Comparison of ENCODE assay signal across 16 cellular contexts in genomic region chr11:129691154-129691553, GRCh38.
DNase-seq lines count a peak whose midpoint lies in the region; ATAC-seq and TF ChIP-seq lines count a peak whose summit lies in the region.
"Had no signal": no experiment of that assay in that cellular context is flagged by ENCODE, and none has a peak within 500 bp of the region (broad histone marks: within the 10 kb centered on the region; RNA-seq: fewer than 3 reads in every experiment).

No MANE protein-coding gene starts in this region.

- H3K9ac ChIP-seq in SK-N-SH (no peak overlapping the region), trophoblast cell (ENCODE audit: low read length) (no peak overlapping the region)
- H3K9ac ChIP-seq: BLaER1 had no signal

- no peaks in the 10 kb centered on the region for H3K36me3 Mint-ChIP-seq in glutamatergic neuron (ENCODE audit: unreplicated experiment)
- H3K36me3 Mint-ChIP-seq in WTC11, result no peaks in the 10 kb centered on the region
- H3K36me3 Mint-ChIP-seq: CD8-positive, alpha-beta memory T cell had no signal

- H3K9me2 ChIP-seq in SK-N-SH, result no peaks in the 10 kb centered on the region

- TF ChIP-seq CTCF in SK-N-SH (IDR thresholded peaks at IDR 0.05), result no peak
- no peak for TF ChIP-seq CTCF in glutamatergic neuron (IDR thresholded peaks at IDR 0.05; ENCODE audit: partially characterized antibody, unreplicated experiment)
- no peak for TF ChIP-seq CTCF in WTC11 (IDR thresholded peaks at IDR 0.05)

- H3K27me3 ChIP-seq in SK-N-SH (ENCODE audit: insufficient read depth), result no peaks in the 10 kb centered on the region
- no peaks in the 10 kb centered on the region for H3K27me3 ChIP-seq in trophoblast cell (ENCODE audit: insufficient read depth, low read length)
- H3K27me3 ChIP-seq: BLaER1 had no signal

- H4K8ac ChIP-seq in trophoblast cell (ENCODE audit: low read depth, low read length), result no peak overlapping the region

- no peak overlapping the region for H2BK5ac ChIP-seq in trophoblast cell (ENCODE audit: low read depth, low read length, poor library complexity)

- H3F3A ChIP-seq in SK-N-SH (replicated peaks; ENCODE audit: insufficient read depth), result no peaks in the 10 kb centered on the region

- H3K9me3 Mint-ChIP-seq in glutamatergic neuron (ENCODE audit: unreplicated experiment) (peaks cover 2% of the 10 kb centered on the region), WTC11 (no peaks in the 10 kb centered on the region)
- H3K9me3 Mint-ChIP-seq: CD8-positive, alpha-beta memory T cell; HFFc6 had no signal

- no peak overlapping the region for H3K23ac ChIP-seq in trophoblast cell (ENCODE audit: low read length)

- H3K27ac ChIP-seq in SK-N-SH (ENCODE audit: low read depth in 2 of 2, low read length in 1 of 2), result no peak overlapping the region
- no peak overlapping the region for H3K27ac ChIP-seq in trophoblast cell (ENCODE audit: low read depth, low read length)
- H3K27ac ChIP-seq: BLaER1 had no signal

- H3K9me3 ChIP-seq in SK-N-SH (no peaks in the 10 kb centered on the region), trophoblast cell (ENCODE audit: insufficient read depth, low read depth, low read length) (no peaks in the 10 kb centered on the region)
- H3K9me3 ChIP-seq: BLaER1, Caco-2 had no signal

- WGBS in SK-N-SH (ENCODE audit: low lambda C conversion rate), result 64% methylated on average over 6 of the region's 10 CpGs
- no CpG with 5 or more reads among the region's 10 CpGs for WGBS in trophoblast cell (ENCODE audit: extremely low coverage, insufficient coverage, insufficient read length)

- H3K14ac ChIP-seq in trophoblast cell (ENCODE audit: low read length), result no peak overlapping the region

- CTCF ChIA-PET in SK-N-SH (lab: Yijun Ruan, JAX) (interaction anchor here (0.6 to 1.7 kb wide), 2 partner anchors 59 to 279 kb away, joined by 3 to 6 read pairs; no protein-coding TSS in a partner anchor), WTC11 (lab: Charles Lee) (interaction anchor here (0.8 kb wide), 1 partner anchor 315 kb away, joined by 3 read pairs; the partner anchor contains the start of gene BARX2)

- peaks cover 26% of the 10 kb centered on the region for H3K79me1 ChIP-seq in trophoblast cell (ENCODE audit: low read length)

- H2AFZ ChIP-seq in SK-N-SH (ENCODE audit: low read depth) (no peak overlapping the region), trophoblast cell (ENCODE audit: insufficient read depth, low read length, poor library complexity) (no peak overlapping the region)

- ATAC-seq in SK-N-SH treated with all-trans-retinoic acid at 6 μM for 48 hours, result no peak
- ATAC-seq in WTC11, result no peak

- H3K4me1 ChIP-seq in SK-N-SH (ENCODE audit: control insufficient read depth in 1 of 2, insufficient read depth in 2 of 2, low read depth in 1 of 2, low read length in 1 of 2) (peaks cover 0 to 4% of the 10 kb centered on the region in 2 experiments; a peak in 1 of 4 replicates), trophoblast cell (ENCODE audit: control insufficient read depth in 1 of 2, insufficient read depth in 2 of 2, low read length in 2 of 2) (peaks cover 19 to 21% of the 10 kb centered on the region in 2 experiments)
- H3K4me1 ChIP-seq: Caco-2 had no signal

- peaks cover 5% of the 10 kb centered on the region for H3K27me3 Mint-ChIP-seq in glutamatergic neuron (ENCODE audit: unreplicated experiment)
- peaks cover 12% of the 10 kb centered on the region for H3K27me3 Mint-ChIP-seq in WTC11 (ENCODE audit: low read depth)

- H4K12ac ChIP-seq in trophoblast cell (ENCODE audit: low read depth, low read length), result no peak overlapping the region

- H3K27ac Mint-ChIP-seq in glutamatergic neuron (ENCODE audit: unreplicated experiment), result no peak overlapping the region
- no peak overlapping the region for H3K27ac Mint-ChIP-seq in WTC11
- H3K27ac Mint-ChIP-seq: HFFc6 had no signal

- DNase-seq in SK-N-SH (peak; percentile 33), islet precursor cell (peak; percentile 48), trophoblast cell (no peak), glutamatergic neuron (no peak), WTC11 (ENCODE audit: low spot score) (no peak), T-helper 1 cell (no peak)
- DNase-seq: 8988T; AML-193; Caco-2; CD8-positive, alpha-beta memory T cell; DND-41; GDM1; HCEC 1CT; HFFc6 had no signal

- no peak overlapping the region for H3K4me2 ChIP-seq in SK-N-SH
- H3K4me2 ChIP-seq in trophoblast cell (ENCODE audit: low read length), result no peak overlapping the region
- H3K4me2 ChIP-seq: BLaER1 had no signal

- H3K4ac ChIP-seq in trophoblast cell (ENCODE audit: low read depth, low read length), result no peak overlapping the region

- no peak overlapping the region for H3K4me3 ChIP-seq in SK-N-SH (ENCODE audit: low read depth in 2 of 2, low read length in 1 of 2)
- H3K4me3 ChIP-seq in trophoblast cell (ENCODE audit: low read depth, low read length), result no peak overlapping the region
- H3K4me3 ChIP-seq: BLaER1 had no signal

- peak overlapping the region; percentile 1 for H4K91ac ChIP-seq in trophoblast cell (ENCODE audit: low read depth, low read length)

- H3K4me3 Mint-ChIP-seq in glutamatergic neuron (ENCODE audit: unreplicated experiment) (no peak overlapping the region), WTC11 (no peak overlapping the region)
- H3K4me3 Mint-ChIP-seq: CD8-positive, alpha-beta memory T cell; HFFc6 had no signal

- TF ChIP-seq RAD21 in SK-N-SH (IDR thresholded peaks at IDR 0.05; ENCODE audit: low read length), result no peak

- H2AK5ac ChIP-seq in trophoblast cell (ENCODE audit: low read length), result peak overlapping the region; percentile 85

- H3K18ac ChIP-seq in trophoblast cell (ENCODE audit: low read length), result no peak overlapping the region

- peak overlapping the region; percentile 7 for H2BK12ac ChIP-seq in trophoblast cell (ENCODE audit: low read length)

- H4K20me1 ChIP-seq in SK-N-SH (ENCODE audit: insufficient read depth), result no peaks in the 10 kb centered on the region
- H4K20me1 ChIP-seq: BLaER1 had no signal

- peak overlapping the region; percentile 69 for H2BK120ac ChIP-seq in trophoblast cell (ENCODE audit: insufficient read depth, low read length, poor library complexity)

- POLR2A ChIA-PET in SK-N-SH (lab: Yijun Ruan, JAX), result no interaction called here
- POLR2A ChIA-PET in WTC11 (lab: Charles Lee), result no interaction called here

- H3K36me3 ChIP-seq in SK-N-SH (replicated peaks in 1 of 2; ENCODE audit: control insufficient read depth in 1 of 2, insufficient read depth in 2 of 2, low read length in 1 of 2), result no peaks in the 10 kb centered on the region
- no peaks in the 10 kb centered on the region for H3K36me3 ChIP-seq in trophoblast cell (ENCODE audit: control insufficient read depth in 1 of 2, insufficient read depth in 2 of 2, low read length in 2 of 2)
- H3K36me3 ChIP-seq: BLaER1 had no signal

- H3K4me1 Mint-ChIP-seq in glutamatergic neuron (ENCODE audit: low read depth, unreplicated experiment), result no peaks in the 10 kb centered on the region
- no peaks in the 10 kb centered on the region for H3K4me1 Mint-ChIP-seq in WTC11

- H3K79me2 ChIP-seq in SK-N-SH (ENCODE audit: insufficient read depth) (no peaks in the 10 kb centered on the region), trophoblast cell (ENCODE audit: control insufficient read depth, insufficient read depth, low read length, poor library complexity) (peaks cover 2% of the 10 kb centered on the region)

- TF ChIP-seq EP300 in SK-N-SH (IDR thresholded peaks at IDR 0.05; ENCODE audit: borderline replicate concordance in 1 of 2, low read depth in 1 of 2, low read length in 1 of 2), result no peak

TF ChIP-seq in SK-N-SH treated with all-trans-retinoic acid at 6 μM for 48 hours, 23 proteins besides CTCF, POLR2A, EP300 and RAD21 (continues in another document):
- TF ChIP-seq, protein P1, sequence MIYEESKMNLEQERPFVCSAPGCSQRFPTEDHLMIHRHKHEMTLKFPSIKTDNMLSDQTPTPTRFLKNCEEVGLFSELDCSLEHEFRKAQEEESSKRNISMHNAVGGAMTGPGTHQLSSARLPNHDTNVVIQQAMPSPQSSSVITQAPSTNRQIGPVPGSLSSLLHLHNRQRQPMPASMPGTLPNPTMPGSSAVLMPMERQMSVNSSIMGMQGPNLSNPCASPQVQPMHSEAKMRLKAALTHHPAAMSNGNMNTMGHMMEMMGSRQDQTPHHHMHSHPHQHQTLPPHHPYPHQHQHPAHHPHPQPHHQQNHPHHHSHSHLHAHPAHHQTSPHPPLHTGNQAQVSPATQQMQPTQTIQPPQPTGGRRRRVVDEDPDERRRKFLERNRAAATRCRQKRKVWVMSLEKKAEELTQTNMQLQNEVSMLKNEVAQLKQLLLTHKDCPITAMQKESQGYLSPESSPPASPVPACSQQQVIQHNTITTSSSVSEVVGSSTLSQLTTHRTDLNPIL (CRISPR knock-in tag; IDR thresholded peaks at IDR 0.05; ENCODE audit: low read depth), result no peak

TF ChIP-seq in WTC11, 78 proteins besides CTCF, POLR2A, EP300 and RAD21 (continues in another document):
- TF ChIP-seq ATF6 (CRISPR knock-in tag; IDR thresholded peaks at IDR 0.05) (no peak), NR3C1 (CRISPR knock-in tag; conservative IDR thresholded peaks at IDR 0.05; ENCODE audit: low read depth) (no peak), FOXK1 (CRISPR knock-in tag; IDR thresholded peaks at IDR 0.05) (no peak), OVOL2 (CRISPR knock-in tag; IDR thresholded peaks at IDR 0.05; ENCODE audit: borderline replicate concordance) (no peak)

Comparison
In these comparisons a context has a peak if more than half of its experiments do, and no peak if none do; other contexts are left out.
1. DNase-seq: peak in SK-N-SH (single experiment) and islet precursor cell (single experiment); none in trophoblast cell (0 of 2), glutamatergic neuron (single experiment), WTC11 (single experiment) and T-helper 1 cell (0 of 5).